Comparison of ENCODE assay signal across 8 cellular contexts in the genomic region with DNA sequence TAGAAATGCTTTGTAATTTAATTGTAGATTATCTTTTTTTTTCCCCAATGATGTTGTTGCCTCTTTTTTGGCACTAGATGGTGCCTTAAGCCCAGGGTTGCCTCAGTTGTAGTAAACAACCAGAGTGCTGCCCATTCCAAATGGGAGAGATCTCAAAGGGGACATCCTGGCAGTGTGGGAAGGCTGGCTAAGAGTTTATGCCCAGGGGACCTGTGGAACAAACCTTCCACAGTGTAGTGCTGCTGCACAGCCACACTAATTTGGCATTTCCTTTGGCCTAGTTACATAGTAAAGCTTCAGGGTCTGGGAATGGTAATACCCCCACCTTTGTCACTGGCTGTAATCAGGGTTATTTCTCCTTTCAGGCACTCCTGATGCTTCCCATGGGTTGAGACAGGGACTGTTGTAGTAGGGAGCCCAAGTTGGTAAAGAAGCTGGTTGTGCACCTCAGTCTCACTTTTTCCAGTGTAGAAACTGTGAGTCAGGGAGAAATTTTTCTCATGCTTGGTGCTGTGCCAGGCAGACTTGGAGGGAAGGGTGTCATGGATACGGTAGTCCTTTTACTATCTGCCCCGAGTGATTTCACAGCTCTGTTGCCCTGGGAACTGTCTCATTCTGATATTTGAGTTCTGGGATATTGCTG.
A peak's percentile ranks its signal among the peaks of the same experiment; 100 is the strongest.
DNase-seq lines count a peak whose midpoint lies in the region; TF ChIP-seq lines count a peak whose summit lies in the region.

No MANE protein-coding gene starts in this region.

- no peaks in the 10 kb centered on the region for H3K27me3 Mint-ChIP-seq in Calu3 (ENCODE audit: unreplicated experiment)

- CTCF ChIA-PET in Calu3 (lab: Charles Lee) = interaction anchor here (0.6 to 0.8 kb wide), 5 partner anchors 31 to 622 kb away, joined by 3 read pairs; a partner anchor contains a TSS

- H3K27me3 ChIP-seq in colonic mucosa (no peaks in the 10 kb centered on the region), mucosa of rectum (ENCODE audit: control insufficient read depth in 2 of 2, insufficient read depth in 2 of 2, low read length in 2 of 2) (no peaks in the 10 kb centered on the region)

- H3K36me3 ChIP-seq in colonic mucosa = no peaks in the 10 kb centered on the region
- no peaks in the 10 kb centered on the region for H3K36me3 ChIP-seq in mucosa of rectum (ENCODE audit: control insufficient read depth in 2 of 2, insufficient read depth in 2 of 2, low read length in 2 of 2)

- no TSS peak for BruUV-seq in Calu3 (replicated peaks; lab: Mats Ljungman, UMichigan)

- H3K4me1 Mint-ChIP-seq in Calu3 (ENCODE audit: low read depth, unreplicated experiment) = peaks cover 16% of the 10 kb centered on the region

- intact Hi-C loops in Calu3 (cut with micrococcal nuclease; ENCODE audit: unreplicated experiment) (loop anchor here (1.0 to 10.0 kb wide), 4 partner anchors 44 to 623 kb away; a partner anchor contains a TSS), colonic mucosa (cut with DNase I) (loop anchor here (2.0 to 10.0 kb wide), 2 partner anchors 462 to 626 kb away; a partner anchor contains a TSS)

- H3K4me3 ChIP-seq in colonic mucosa = no peak overlapping the region
- peak overlapping the region; percentile 0 to 16 for H3K4me3 ChIP-seq in mucosa of rectum (ENCODE audit: low read length in 2 of 2)

- no peaks in the 10 kb centered on the region for H3K9me3 Mint-ChIP-seq in Calu3 (ENCODE audit: low read depth, unreplicated experiment)

- peak; percentile 19 for TF ChIP-seq CTCF in Calu3 (IDR thresholded peaks at IDR 0.05; ENCODE audit: unreplicated experiment)
- TF ChIP-seq CTCF in colonic mucosa (IDR thresholded peaks at IDR 0.05) = peak; percentile 44

- H3K4me3 Mint-ChIP-seq in Calu3 (ENCODE audit: low read depth, unreplicated experiment) = peak overlapping the region; percentile 23

- no peaks in the 10 kb centered on the region for H3K9me3 ChIP-seq in colonic mucosa
- H3K9me3 ChIP-seq in mucosa of rectum (ENCODE audit: control insufficient read depth in 2 of 2, low read length in 2 of 2) = no peaks in the 10 kb centered on the region

- peak overlapping the region; percentile 78 for H3K27ac ChIP-seq in colonic mucosa
- H3K27ac ChIP-seq in mucosa of rectum (ENCODE audit: low read depth in 2 of 2, low read length in 2 of 2) = peak overlapping the region; percentile 33 to 61

- peak overlapping the region; percentile 68 for H3K27ac Mint-ChIP-seq in Calu3 (ENCODE audit: unreplicated experiment)

- H3K9ac ChIP-seq in colonic mucosa (ENCODE audit: low read depth in 2 of 2, low read length in 2 of 2) = no peak overlapping the region
- H3K9ac ChIP-seq in mucosa of rectum (ENCODE audit: low read depth in 1 of 2, low read length in 2 of 2) = no peak overlapping the region

- H3K36me3 Mint-ChIP-seq in Calu3 (ENCODE audit: insufficient read depth, unreplicated experiment) = peaks cover 7% of the 10 kb centered on the region

- peaks cover 5% of the 10 kb centered on the region for H3K4me1 ChIP-seq in colonic mucosa
- H3K4me1 ChIP-seq in mucosa of rectum (ENCODE audit: control insufficient read depth in 2 of 2, insufficient read depth in 2 of 2, low read length in 2 of 2) = peaks cover 17 to 25% of the 10 kb centered on the region in 2 donors

- DNase-seq in Calu3 = peak; percentile 49
- peak; percentile 3 for DNase-seq in NAMALWA (ENCODE audit: low spot score)
- peak; percentile 83 for DNase-seq in colonic mucosa
- DNase-seq in middle frontal gyrus (ENCODE audit: extremely low spot score, low spot score) = no peak
- DNase-seq in activated effector memory CD4-positive, alpha-beta T cell treated with Interleukin-2 at 50 U/mL for 16 hours = no peak
- DNase-seq in activated gamma-delta T cell (lab: John Stamatoyannopoulos, UW) = no peak
- no peak for DNase-seq in stimulated activated CD4-positive, alpha-beta T cell treated with anti-CD3 and anti-CD28 coated beads, Interleukin-1b, Interleukin-23, amount 100 ng/mL, for 48 hours

Comparison
In these comparisons a context has a peak if more than half of its experiments do, and no peak if none do; other contexts are left out.
1. DNase-seq: peak in Calu3 (single experiment), NAMALWA (single experiment) and colonic mucosa (single experiment); none in middle frontal gyrus (single experiment), activated effector memory CD4-positive, alpha-beta T cell treated with Interleukin-2 at 50 U/mL for 16 hours (single experiment), activated gamma-delta T cell (single experiment) and stimulated activated CD4-positive, alpha-beta T cell treated with anti-CD3 and anti-CD28 coated beads, Interleukin-1b, Interleukin-23, amount 100 ng/mL, for 48 hours (single experiment).